24 cellular contexts compared by ENCODE assay signal in the genomic region with DNA sequence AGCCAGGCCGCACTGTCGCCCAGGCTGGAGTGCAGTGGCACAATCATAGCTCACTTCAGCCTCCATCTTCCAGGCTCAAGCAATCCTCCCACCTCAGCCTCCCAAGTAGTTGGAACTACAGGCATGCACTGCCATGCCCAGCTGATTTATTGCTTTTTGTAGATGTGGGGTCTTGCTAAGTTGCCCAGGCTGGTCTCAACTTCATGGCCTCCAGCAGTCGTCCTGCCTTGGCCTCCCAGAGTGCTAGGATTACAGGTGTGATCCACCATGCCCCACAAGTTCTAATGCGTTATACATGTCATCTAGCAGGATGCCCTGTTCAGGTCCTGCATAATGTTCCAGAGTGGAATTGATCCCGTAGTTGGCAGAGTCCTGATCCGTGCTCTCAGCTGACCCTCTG. TPM values are rescaled to one million over a fixed set of nuclear protein-coding genes. Genes with fewer than 3 reads are reported as not detected.
A peak's percentile ranks its signal among the peaks of the same experiment; 100 is the strongest.
DNase-seq lines count a peak whose midpoint lies in the region; ATAC-seq and TF ChIP-seq lines count a peak whose summit lies in the region.
"Had no signal": no experiment of that assay in that cellular context is flagged by ENCODE, and none has a peak within 500 bp of the region (broad histone marks: within the 10 kb centered on the region; RNA-seq: fewer than 3 reads in every experiment).

No MANE protein-coding gene starts in this region.

- H3K4me1 ChIP-seq in HCT116 (ENCODE audit: control insufficient read depth in 1 of 2, insufficient read depth in 2 of 2, low read length in 2 of 2), result peaks cover 26 to 32% of the 10 kb centered on the region in 2 experiments

- H3K36me3 ChIP-seq in HCT116 (ENCODE audit: control insufficient read depth in 1 of 2, insufficient read depth in 2 of 2, low read length in 2 of 2), result peaks cover 13 to 23% of the 10 kb centered on the region in 2 experiments; a peak in 3 of 4 replicates

- ATAC-seq in activated T-cell treated with anti-CD3 and anti-CD28 coated beads, Interleukin-2, amount 50 U/mL, for 72 hours (replicated peaks in 1 of 2), result no peak
- ATAC-seq in CD4-positive, alpha-beta T cell (ENCODE audit: poor library complexity), result no peak
- ATAC-seq in HCT116 (no peak), HG03378 (IDR thresholded peaks at IDR 0.05; ENCODE audit: unreplicated experiment) (no peak)
- ATAC-seq: PC-3 had no signal

- CTCF ChIA-PET in CD4-positive, alpha-beta T cell (lab: Charles Lee), result no interaction called here
- CTCF ChIA-PET in HCT116 (lab: Charles Lee), result no interaction called here
- CTCF ChIA-PET in activated CD4-positive, alpha-beta memory T cell treated with anti-CD3 and anti-CD28 coated beads, Interleukin-2, amount 10 ng/mL, durations not matched to agents 7 days and 5 days (lab: Charles Lee), result no interaction called here

- H3K9me2 ChIP-seq in HCT116 (ENCODE audit: insufficient read depth), result no peaks in the 10 kb centered on the region

- TF ChIP-seq CTCF in CD4-positive, alpha-beta T cell (IDR thresholded peaks at IDR 0.05), result no peak
- TF ChIP-seq CTCF in HCT116 (IDR thresholded peaks at IDR 0.05 in 2 of 3, conservative IDR thresholded peaks at IDR 0.05 in 1 of 3; ENCODE audit: borderline replicate concordance in 1 of 3, insufficient read depth in 1 of 3, low read depth in 2 of 3, low read length in 2 of 3), result no peak
- no peak for TF ChIP-seq CTCF in endothelial cell (IDR thresholded peaks at IDR 0.05; ENCODE audit: unreplicated experiment)

- H3K36me3 Mint-ChIP-seq in activated T-cell treated with anti-CD3 and anti-CD28 coated beads, Interleukin-2, amount 50 U/mL, for 24 hours (ENCODE audit: low read depth), result peaks cover 58% of the 10 kb centered on the region
- H3K36me3 Mint-ChIP-seq in activated T-cell treated with anti-CD3 and anti-CD28 coated beads, Interleukin-2, amount 50 U/mL, for 72 hours (ENCODE audit: insufficient read depth in 2 of 2), result peaks cover 2 to 14% of the 10 kb centered on the region in 2 donors
- H3K36me3 Mint-ChIP-seq in CD4-positive, alpha-beta T cell (ENCODE audit: low read depth), result peaks cover 50% of the 10 kb centered on the region
- peaks cover 29% of the 10 kb centered on the region for H3K36me3 Mint-ChIP-seq in endothelial cell (ENCODE audit: low read depth, unreplicated experiment)
- peaks cover 37% of the 10 kb centered on the region for H3K36me3 Mint-ChIP-seq in activated CD4-positive, alpha-beta memory T cell treated with anti-CD3 and anti-CD28 coated beads, Interleukin-2, amount 10 ng/mL, durations not matched to agents 7 days and 5 days (ENCODE audit: low read depth)

- intact Hi-C loops in CD4-positive, alpha-beta T cell (cut with DNase I, micrococcal nuclease), result loop anchor here in 1 of 2 experiments (10.0 kb wide), 1 partner anchor 664 kb away; a partner anchor contains a TSS
- intact Hi-C loops in HCT116 (cut with micrococcal nuclease), result no loop called here

- H3K9me3 ChIP-seq in CD4-positive, alpha-beta T cell (ENCODE audit: control insufficient read depth, low read length), result no peaks in the 10 kb centered on the region
- no peaks in the 10 kb centered on the region for H3K9me3 ChIP-seq in HCT116 (ENCODE audit: control insufficient read depth in 1 of 2, insufficient read depth in 1 of 2, low read depth in 1 of 2, low read length in 2 of 2)
- H3K9me3 ChIP-seq: BE2C, SJSA1 had no signal

- peak overlapping the region; percentile 63 for H3K27ac Mint-ChIP-seq in activated T-cell treated with anti-CD3 and anti-CD28 coated beads, Interleukin-2, amount 50 U/mL, for 24 hours
- no peak overlapping the region for H3K27ac Mint-ChIP-seq in activated T-cell treated with anti-CD3 and anti-CD28 coated beads, Interleukin-2, amount 50 U/mL, for 72 hours
- peak overlapping the region; percentile 44 for H3K27ac Mint-ChIP-seq in CD4-positive, alpha-beta T cell
- peak overlapping the region; percentile 70 for H3K27ac Mint-ChIP-seq in endothelial cell (ENCODE audit: unreplicated experiment)
- H3K27ac Mint-ChIP-seq in activated CD4-positive, alpha-beta memory T cell treated with anti-CD3 and anti-CD28 coated beads, Interleukin-2, amount 10 ng/mL, durations not matched to agents 7 days and 5 days, result no peak overlapping the region

- BruUV-seq in HCT116 (replicated peaks; lab: Mats Ljungman, UMichigan), result no TSS peak

- no peak overlapping the region for H3K9ac ChIP-seq in HCT116 (ENCODE audit: low read length)

- peaks cover 39% of the 10 kb centered on the region for H3K4me1 Mint-ChIP-seq in activated T-cell treated with anti-CD3 and anti-CD28 coated beads, Interleukin-2, amount 50 U/mL, for 24 hours (ENCODE audit: low read depth)
- H3K4me1 Mint-ChIP-seq in activated T-cell treated with anti-CD3 and anti-CD28 coated beads, Interleukin-2, amount 50 U/mL, for 72 hours (ENCODE audit: low read depth), result peaks cover 39% of the 10 kb centered on the region
- peaks cover 32% of the 10 kb centered on the region for H3K4me1 Mint-ChIP-seq in CD4-positive, alpha-beta T cell (ENCODE audit: low read depth)
- peaks cover 37% of the 10 kb centered on the region for H3K4me1 Mint-ChIP-seq in endothelial cell (ENCODE audit: unreplicated experiment)
- H3K4me1 Mint-ChIP-seq in activated CD4-positive, alpha-beta memory T cell treated with anti-CD3 and anti-CD28 coated beads, Interleukin-2, amount 10 ng/mL, durations not matched to agents 7 days and 5 days, result peaks cover 34% of the 10 kb centered on the region

- no peak for TF ChIP-seq RAD21 in HCT116 (IDR thresholded peaks at IDR 0.05; ENCODE audit: low read depth)

- H3K4me2 ChIP-seq in HCT116 (ENCODE audit: low read length), result no peak overlapping the region

- H3K27ac ChIP-seq in CD4-positive, alpha-beta T cell (ENCODE audit: low read depth, low read length), result peak overlapping the region; percentile 34
- no peak overlapping the region for H3K27ac ChIP-seq in HCT116 (ENCODE audit: low read depth, low read length)
- H3K27ac ChIP-seq: 22Rv1, SJSA1 had no signal

- H3K4me3 ChIP-seq in HCT116 (replicated peaks in 1 of 2; ENCODE audit: low read depth in 1 of 2, low read length in 2 of 2), result no peak overlapping the region
- H3K4me3 ChIP-seq: SJSA1 had no signal

- H4K20me1 ChIP-seq in HCT116 (ENCODE audit: insufficient read depth), result no peaks in the 10 kb centered on the region

- H3K27me3 Mint-ChIP-seq in activated T-cell treated with anti-CD3 and anti-CD28 coated beads, Interleukin-2, amount 50 U/mL, for 24 hours, result no peaks in the 10 kb centered on the region
- H3K27me3 Mint-ChIP-seq in activated T-cell treated with anti-CD3 and anti-CD28 coated beads, Interleukin-2, amount 50 U/mL, for 72 hours (ENCODE audit: low read depth), result no peaks in the 10 kb centered on the region
- H3K27me3 Mint-ChIP-seq in CD4-positive, alpha-beta T cell, result no peaks in the 10 kb centered on the region
- peaks cover 17% of the 10 kb centered on the region for H3K27me3 Mint-ChIP-seq in endothelial cell (ENCODE audit: unreplicated experiment)
- no peaks in the 10 kb centered on the region for H3K27me3 Mint-ChIP-seq in activated CD4-positive, alpha-beta memory T cell treated with anti-CD3 and anti-CD28 coated beads, Interleukin-2, amount 10 ng/mL, durations not matched to agents 7 days and 5 days

- H3K4me3 Mint-ChIP-seq in activated T-cell treated with anti-CD3 and anti-CD28 coated beads, Interleukin-2, amount 50 U/mL, for 24 hours, result no peak overlapping the region
- H3K4me3 Mint-ChIP-seq in activated T-cell treated with anti-CD3 and anti-CD28 coated beads, Interleukin-2, amount 50 U/mL, for 72 hours, result no peak overlapping the region
- no peak overlapping the region for H3K4me3 Mint-ChIP-seq in CD4-positive, alpha-beta T cell
- H3K4me3 Mint-ChIP-seq in endothelial cell (ENCODE audit: unreplicated experiment), result peak overlapping the region; percentile 63
- no peak overlapping the region for H3K4me3 Mint-ChIP-seq in activated CD4-positive, alpha-beta memory T cell treated with anti-CD3 and anti-CD28 coated beads, Interleukin-2, amount 10 ng/mL, durations not matched to agents 7 days and 5 days
- H3K4me3 Mint-ChIP-seq: CD14-positive monocyte had no signal

- RAD21 ChIA-PET in HCT116 (lab: Charles Lee; ENCODE audit: low non-redundant PET in 1 of 2, low total read pairs in 2 of 2, uncharacterized antibody in 2 of 2, unreplicated experiment in 2 of 2), result no interaction called here

- no peaks in the 10 kb centered on the region for H3K27me3 ChIP-seq in CD4-positive, alpha-beta T cell (ENCODE audit: control insufficient read depth, insufficient read depth, low read length)
- H3K27me3 ChIP-seq in HCT116 (ENCODE audit: insufficient read depth, low read length), result no peaks in the 10 kb centered on the region
- H3K27me3 ChIP-seq: BE2C, SJSA1 had no signal

- POLR2A ChIA-PET in CD4-positive, alpha-beta T cell (lab: Charles Lee), result interaction anchor here (1.1 to 2.1 kb wide), 3 partner anchors 9 to 612 kb away, joined by 3 to 11 read pairs (median 4); a partner anchor contains a TSS
- POLR2A ChIA-PET in HCT116 (lab: Charles Lee), result no interaction called here
- POLR2A ChIA-PET in activated CD4-positive, alpha-beta memory T cell treated with anti-CD3 and anti-CD28 coated beads, Interleukin-2, amount 10 ng/mL, durations not matched to agents 7 days and 5 days (lab: Charles Lee), result no interaction called here

- no peak for TF ChIP-seq POLR2A in HCT116 (IDR thresholded peaks at IDR 0.05; ENCODE audit: borderline replicate concordance, extremely low read depth, insufficient read depth, insufficient read length)

- no peaks in the 10 kb centered on the region for H3K9me3 Mint-ChIP-seq in activated T-cell treated with anti-CD3 and anti-CD28 coated beads, Interleukin-2, amount 50 U/mL, for 24 hours
- H3K9me3 Mint-ChIP-seq in activated T-cell treated with anti-CD3 and anti-CD28 coated beads, Interleukin-2, amount 50 U/mL, for 72 hours, result no peaks in the 10 kb centered on the region
- no peaks in the 10 kb centered on the region for H3K9me3 Mint-ChIP-seq in CD4-positive, alpha-beta T cell
- no peaks in the 10 kb centered on the region for H3K9me3 Mint-ChIP-seq in endothelial cell (ENCODE audit: unreplicated experiment)
- no peaks in the 10 kb centered on the region for H3K9me3 Mint-ChIP-seq in activated CD4-positive, alpha-beta memory T cell treated with anti-CD3 and anti-CD28 coated beads, Interleukin-2, amount 10 ng/mL, durations not matched to agents 7 days and 5 days

- H2AFZ ChIP-seq in HCT116 (ENCODE audit: low read depth, low read length, poor library complexity, severe bottlenecking), result no peak overlapping the region

- peaks cover 39% of the 10 kb centered on the region for H3K79me2 ChIP-seq in HCT116 (ENCODE audit: insufficient read depth, low read length)

- DNase-seq in activated T-cell treated with anti-CD3 and anti-CD28 coated beads, Interleukin-2, amount 50 U/mL, for 24 hours, result no peak
- DNase-seq in activated T-cell treated with anti-CD3 and anti-CD28 coated beads, Interleukin-2, amount 50 U/mL, for 72 hours, result no peak
- no peak for DNase-seq in CD4-positive, alpha-beta T cell
- DNase-seq in HCT116 (ENCODE audit: low read depth, low spot score), result no peak
- DNase-seq in endothelial cell (ENCODE audit: low spot score), result no peak
- no peak for DNase-seq in activated CD4-positive, alpha-beta memory T cell treated with anti-CD3 and anti-CD28 coated beads, Interleukin-2, amount 10 ng/mL, durations not matched to agents 7 days and 5 days
- DNase-seq in stimulated activated CD4-positive, alpha-beta T cell treated with anti-CD3 and anti-CD28 coated beads, Interleukin-4, amount 100 ng/mL, for 4 hours, result no peak
- DNase-seq: ACHN, BE2C, DMS53, KBM-7, MV-4-11, NCI-H1105 treated with DMSO at 0.1 percent for 48 hours, NCI-H146, NCI-H2029, NCI-H446, NCI-H524 treated with DMSO at 0.1 percent for 48 hours, NCI-H774, PC-3, Right ventricle myocardium superior had no signal

RNA-seq across cellular contexts. Expression of a gene that starts 4.6 kb away (rescaled TPM):
- 10 to 100 TPM; 76.5 to 88.1 TPM for total RNA-seq in activated T-cell treated with anti-CD3 and anti-CD28 coated beads, Interleukin-2, amount 50 U/mL, for 72 hours
- total RNA-seq in CD4-positive, alpha-beta T cell, result 100 to 1,000 TPM; 119 TPM
- 115 TPM for total RNA-seq in HCT116 (2021; ENCODE audit: unreplicated experiment)
- 217 and 237 TPM in 2 replicates for polyA plus RNA-seq in HCT116 (2012)
- 98.4 TPM for total RNA-seq in endothelial cell (ENCODE audit: unreplicated experiment)
- 10 to 100 TPM; 79.4 to 83.7 TPM for total RNA-seq in activated CD4-positive, alpha-beta memory T cell treated with anti-CD3 and anti-CD28 coated beads, Interleukin-2, amount 10 ng/mL, durations not matched to agents 7 days and 5 days

RNA-seq across cellular contexts. Expression of a gene that starts 14.5 kb away (rescaled TPM):
- total RNA-seq in activated T-cell treated with anti-CD3 and anti-CD28 coated beads, Interleukin-2, amount 50 U/mL, for 72 hours, result 10 to 100 TPM; 37.6 to 42.2 TPM
- total RNA-seq in CD4-positive, alpha-beta T cell, result 10 to 100 TPM; 20.4 to 21.1 TPM
- total RNA-seq in HCT116 (2021; ENCODE audit: unreplicated experiment) (19.6 TPM), endothelial cell (ENCODE audit: unreplicated experiment) (165 TPM)
- 11.1 and 13.1 TPM in 2 replicates for polyA plus RNA-seq in HCT116 (2012)
- total RNA-seq in activated CD4-positive, alpha-beta memory T cell treated with anti-CD3 and anti-CD28 coated beads, Interleukin-2, amount 10 ng/mL, durations not matched to agents 7 days and 5 days, result 10 to 100 TPM; 22.4 to 22.7 TPM

RNA-seq across cellular contexts. Expression of a gene that starts 16.4 kb away (rescaled TPM):
- 10 to 100 TPM; 11.1 to 12.0 TPM for total RNA-seq in activated T-cell treated with anti-CD3 and anti-CD28 coated beads, Interleukin-2, amount 50 U/mL, for 72 hours
- total RNA-seq in CD4-positive, alpha-beta T cell, result 1 to 10 TPM; 3.5 to 3.8 TPM
- total RNA-seq in HCT116 (2021; ENCODE audit: unreplicated experiment) (9.8 TPM), endothelial cell (ENCODE audit: unreplicated experiment) (43.7 TPM)
- polyA plus RNA-seq in HCT116 (2012), result 5.4 and 6.1 TPM in 2 replicates
- total RNA-seq in activated CD4-positive, alpha-beta memory T cell treated with anti-CD3 and anti-CD28 coated beads, Interleukin-2, amount 10 ng/mL, durations not matched to agents 7 days and 5 days, result 10 to 100 TPM; 10.1 to 10.4 TPM

Comparison
In these comparisons a context has a peak if more than half of its experiments do, and no peak if none do; other contexts are left out.
1. H3K27ac Mint-ChIP-seq: peak in activated T-cell treated with anti-CD3 and anti-CD28 coated beads, Interleukin-2, amount 50 U/mL, for 24 hours (single experiment), CD4-positive, alpha-beta T cell (single experiment) and endothelial cell (single experiment); none in activated T-cell treated with anti-CD3 and anti-CD28 coated beads, Interleukin-2, amount 50 U/mL, for 72 hours (single experiment) and activated CD4-positive, alpha-beta memory T cell treated with anti-CD3 and anti-CD28 coated beads, Interleukin-2, amount 10 ng/mL, durations not matched to agents 7 days and 5 days (single experiment).